Comparison of ENCODE assay signal across 21 cellular contexts in the genomic region with DNA sequence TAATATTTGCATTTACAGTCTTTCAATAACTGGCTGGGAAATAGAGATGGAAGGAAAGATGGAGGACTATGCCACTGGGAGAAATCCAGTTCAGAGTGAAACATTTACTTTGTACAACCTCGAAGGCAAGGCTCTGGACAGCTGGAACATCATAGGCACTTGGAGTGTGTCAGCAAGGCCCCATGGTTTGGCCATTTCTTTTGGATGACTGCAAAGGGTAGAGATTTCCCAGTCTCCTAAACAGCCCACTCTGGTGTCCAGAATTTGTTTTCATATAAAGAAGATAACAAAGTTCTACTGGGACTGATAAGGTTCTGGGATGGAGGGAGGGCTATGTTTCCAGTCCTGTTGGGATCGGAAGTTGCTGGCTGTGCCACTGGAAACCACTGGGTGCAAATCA. TPM values are rescaled to one million over a fixed set of nuclear protein-coding genes. Genes with fewer than 3 reads are reported as not detected.
DNase-seq lines count a peak whose midpoint lies in the region; ATAC-seq lines count a peak whose summit lies in the region.
"Had no signal": no experiment of that assay in that cellular context is flagged by ENCODE, and none has a peak within 500 bp of the region (broad histone marks: within the 10 kb centered on the region; RNA-seq: fewer than 3 reads in every experiment).

No MANE protein-coding gene starts in this region.

- H3K4me2 ChIP-seq in BLaER1 treated with 17β-estradiol and CSF1 and Interleukin-3, amounts not matched to agents 10 nM and 100 nM, result peak overlapping the region; percentile 46 to 75 (median 62)
- H3K4me2 ChIP-seq: A549 had no signal

- no peaks in the 10 kb centered on the region for H3K9me3 Mint-ChIP-seq in CD4-positive, alpha-beta memory T cell
- H3K9me3 Mint-ChIP-seq: CD8-positive, alpha-beta memory T cell had no signal

- CTCF ChIA-PET in CD4-positive, alpha-beta memory T cell (lab: Charles Lee; ENCODE audit: partially characterized antibody), result no interaction called here

- ATAC-seq in Right ventricle myocardium superior (ENCODE audit: poor library complexity), result peak; percentile 55
- ATAC-seq: A549 had no signal

- H3K27ac ChIP-seq in BLaER1 treated with 17β-estradiol and CSF1 and Interleukin-3, amounts not matched to agents 10 nM and 100 nM, result no peak overlapping the region
- H3K27ac ChIP-seq in CD4-positive, alpha-beta memory T cell (ENCODE audit: low read depth, low read length), result no peak overlapping the region
- H3K27ac ChIP-seq: A549, C4-2B, GM23248 had no signal

- peaks cover 15 to 21% (median 19%) of the 10 kb centered on the region in 10 experiments for H3K4me1 ChIP-seq in BLaER1 treated with 17β-estradiol and CSF1 and Interleukin-3, amounts not matched to agents 10 nM and 100 nM
- H3K4me1 ChIP-seq in CD4-positive, alpha-beta memory T cell (ENCODE audit: insufficient read depth, low read length), result no peaks in the 10 kb centered on the region
- H3K4me1 ChIP-seq: A549, BE2C had no signal

- peaks cover 0 to 96% (median 6%) of the 10 kb centered on the region in 11 experiments; a peak in 11 of 22 replicates for H3K27me3 ChIP-seq in BLaER1 treated with 17β-estradiol and CSF1 and Interleukin-3, amounts not matched to agents 10 nM and 100 nM
- H3K27me3 ChIP-seq in CD4-positive, alpha-beta memory T cell (ENCODE audit: insufficient read depth, low read length), result peaks cover 13% of the 10 kb centered on the region

- peaks cover 0 to 43% (median 0%) of the 10 kb centered on the region in 11 experiments; a peak in 4 of 22 replicates for H4K20me1 ChIP-seq in BLaER1 treated with 17β-estradiol and CSF1 and Interleukin-3, amounts not matched to agents 10 nM and 100 nM

- DNase-seq in Right ventricle myocardium superior (no peak), cardiac septum (ENCODE audit: low spot score) (no peak), mesenteric fat pad (ENCODE audit: low spot score) (peak; percentile 16), amygdala (lab: John Stamatoyannopoulos, UW) (no peak)
- DNase-seq in CD4-positive, alpha-beta memory T cell, result no peak
- DNase-seq: 8988T; ACHN; AML-193; BE2C; CD4-positive, CD25-positive, alpha-beta regulatory T cell; CD8-positive, alpha-beta memory T cell; DMS 273 treated with DMSO at 0.1 percent for 48 hours; DMS79 treated with DMSO at 0.1 percent for 48 hours; GF-D8; GM23248; H7; HCEC 1CT had no signal

- POLR2A ChIA-PET in CD4-positive, alpha-beta memory T cell (lab: Charles Lee; ENCODE audit: partially characterized antibody), result no interaction called here

- H3K4me3 ChIP-seq in BLaER1 treated with 17β-estradiol and CSF1 and Interleukin-3, amounts not matched to agents 10 nM and 100 nM, result no peak overlapping the region
- H3K4me3 ChIP-seq in CD4-positive, alpha-beta memory T cell (ENCODE audit: low read length in 2 of 2), result no peak overlapping the region
- H3K4me3 ChIP-seq: A549, GM23248 had no signal

- H3K36me3 Mint-ChIP-seq in CD4-positive, alpha-beta memory T cell, result no peaks in the 10 kb centered on the region
- H3K36me3 Mint-ChIP-seq: CD4-positive, CD25-positive, alpha-beta regulatory T cell; CD8-positive, alpha-beta memory T cell had no signal

- no peak overlapping the region for H3K9ac ChIP-seq in BLaER1 treated with 17β-estradiol and CSF1 and Interleukin-3, amounts not matched to agents 10 nM and 100 nM
- H3K9ac ChIP-seq: GM23248 had no signal

- no peaks in the 10 kb centered on the region for H3K9me3 ChIP-seq in BLaER1 treated with 17β-estradiol and CSF1 and Interleukin-3, amounts not matched to agents 10 nM and 100 nM (replicated peaks in 1 of 11)
- no peaks in the 10 kb centered on the region for H3K9me3 ChIP-seq in CD4-positive, alpha-beta memory T cell (ENCODE audit: control insufficient read depth in 1 of 2, low read length in 2 of 2)
- H3K9me3 ChIP-seq: A549, BE2C had no signal

- no peak overlapping the region for H3K4me3 Mint-ChIP-seq in CD4-positive, alpha-beta memory T cell
- H3K4me3 Mint-ChIP-seq: CD4-positive, CD25-positive, alpha-beta regulatory T cell; CD8-positive, alpha-beta memory T cell had no signal

- no peak overlapping the region for H3K27ac Mint-ChIP-seq in CD4-positive, alpha-beta memory T cell
- H3K27ac Mint-ChIP-seq: CD4-positive, CD25-positive, alpha-beta regulatory T cell had no signal

- H3K27me3 Mint-ChIP-seq in CD4-positive, alpha-beta memory T cell, result peaks cover 29 to 52% of the 10 kb centered on the region in 2 donors

- H3K4me1 Mint-ChIP-seq in CD4-positive, alpha-beta memory T cell, result peaks cover 0 to 2% (median under 1%) of the 10 kb centered on the region in 4 donors
- H3K4me1 Mint-ChIP-seq: CD4-positive, CD25-positive, alpha-beta regulatory T cell had no signal

- no peaks in the 10 kb centered on the region for H3K36me3 ChIP-seq in BLaER1 treated with 17β-estradiol and CSF1 and Interleukin-3, amounts not matched to agents 10 nM and 100 nM
- no peaks in the 10 kb centered on the region for H3K36me3 ChIP-seq in CD4-positive, alpha-beta memory T cell (ENCODE audit: insufficient read depth, low read length)
- H3K36me3 ChIP-seq: BE2C had no signal

- intact Hi-C loops in Right ventricle myocardium superior (cut with DNase I), result no loop called here
- intact Hi-C loops in cardiac septum (cut with DNase I), result no loop called here
- intact Hi-C loops in CD4-positive, alpha-beta memory T cell (cut with micrococcal nuclease), result no loop called here

RNA-seq across cellular contexts. Expression of gene KCND3, which starts 16.3 kb away (rescaled TPM):
- total RNA-seq in Right ventricle myocardium superior (19.7 TPM), cardiac septum (14.2 TPM), mesenteric fat pad (18.4 TPM)
- not detected for total RNA-seq in CD4-positive, alpha-beta memory T cell
- under 1 TPM; 0.03 to 0.05 TPM for polyA plus RNA-seq in CD4-positive, alpha-beta memory T cell
- total RNA-seq: CD8-positive, alpha-beta memory T cell; Daoy had no signal
- polyA plus RNA-seq: A549; CD8-positive, alpha-beta memory T cell had no signal

Comparison
In these comparisons a context has a peak if more than half of its experiments do, and no peak if none do; other contexts are left out.
1. RNA of gene KCND3, which starts 16.3 kb away (total RNA-seq): 19.7 TPM in Right ventricle myocardium superior (single experiment), 18.4 TPM in mesenteric fat pad (single experiment) and 14.2 TPM in cardiac septum (single experiment); not detected in CD4-positive, alpha-beta memory T cell; every median in the first group is over 10 times any median in the second.